26 cellular contexts compared by ENCODE assay signal in the genomic region with DNA sequence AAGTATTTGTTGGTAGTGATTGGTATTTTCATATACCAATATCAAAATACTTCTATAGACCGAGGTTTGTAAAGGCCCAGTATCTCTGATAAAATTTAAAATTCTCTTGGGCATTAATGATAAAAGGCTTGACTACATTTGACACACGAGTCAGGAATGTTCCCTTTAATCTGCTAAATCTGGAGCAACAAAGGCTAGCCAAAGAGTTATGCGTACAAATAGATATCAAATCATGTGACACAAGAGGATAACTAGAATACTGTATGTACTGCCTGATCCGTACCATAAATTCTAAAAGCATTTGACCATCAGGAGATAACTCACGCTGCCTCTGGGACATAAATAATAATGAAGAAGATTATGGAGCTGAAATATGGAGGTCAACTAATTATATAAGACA.
"Had no signal": no experiment of that assay in that cellular context is flagged by ENCODE, and none has a peak within 500 bp of the region (broad histone marks: within the 10 kb centered on the region; RNA-seq: fewer than 3 reads in every experiment).

No MANE protein-coding gene starts in this region.

- DNase-seq: activated CD4-positive, alpha-beta memory T cell treated with anti-CD3 and anti-CD28 coated beads, Interleukin-2, amount 10 ng/mL, durations not matched to agents 7 days and 5 days; activated CD4-positive, alpha-beta T cell treated with anti-CD3 and anti-CD28 coated beads, Interleukin-2, amount 10 ng/mL, durations not matched to agents 24 days and 14 days; activated gamma-delta T cell; activated naive CD4-positive, alpha-beta T cell treated with anti-CD3 and anti-CD28 coated beads, Interleukin-2, amount 50 U/mL, for 16 hours; activated naive CD8-positive, alpha-beta T cell treated with anti-CD3 and anti-CD28 coated beads, Interleukin-2, amount 50 U/mL, for 24 hours; anterior cingulate cortex; body of pancreas; central memory CD4-positive, alpha-beta T cell; esophagus squamous epithelium; gastrocnemius medialis; head of caudate nucleus; hypothalamus; left cardiac atrium; pancreas; psoas muscle; right cardiac atrium; stimulated activated CD4-positive, alpha-beta T cell treated with anti-CD3 and anti-CD28 coated beads, Interleukin-12 subunit alpha, Interleukin-12 subunit beta, amount 100 ng/mL, for 4 hours; stimulated activated CD4-positive, alpha-beta T cell treated with anti-CD3 and anti-CD28 coated beads, Interleukin-4, amount 100 ng/mL, for 4 hours; stimulated activated naive CD8-positive, alpha-beta T cell treated with anti-CD3 and anti-CD28 coated beads, Interleukin-15, Interleukin-2, amounts not matched to agents 100 U/mL and 50 U/mL, for 24 hours; upper lobe of right lung had no signal

- H3K4me3 ChIP-seq: body of pancreas, esophagus squamous epithelium, gastrocnemius medialis, pancreas, psoas muscle, upper lobe of right lung had no signal

- H3K36me3 Mint-ChIP-seq: memory B cell; natural killer cell treated with Interleukin-12 subunit alpha and Interleukin-12 subunit beta and Interleukin-15 and Interleukin-18, amount 100 ng/mL, for 72 hours had no signal

- ATAC-seq: activated CD4-positive, CD25-positive, alpha-beta regulatory T cell treated with anti-CD3 and anti-CD28 coated beads, Interleukin-2, amount 50 U/mL, for 24 hours; activated naive CD8-positive, alpha-beta T cell treated with anti-CD3 and anti-CD28 coated beads, Interleukin-2, amount 50 U/mL, for 24 hours; body of pancreas; gastrocnemius medialis; left cardiac atrium; natural killer cell treated with Interleukin-12 subunit alpha and Interleukin-12 subunit beta and Interleukin-15 and Interleukin-18, amount 100 ng/mL, for 72 hours; pancreas; psoas muscle; right cardiac atrium; stimulated activated naive CD8-positive, alpha-beta T cell treated with anti-CD3 and anti-CD28 coated beads, Interleukin-15, Interleukin-2, amounts not matched to agents 100 U/mL and 50 U/mL, for 24 hours; upper lobe of right lung had no signal

- H3K27ac Mint-ChIP-seq: activated CD4-positive, alpha-beta memory T cell treated with anti-CD3 and anti-CD28 coated beads, Interleukin-2, amount 10 ng/mL, durations not matched to agents 7 days and 5 days; activated CD4-positive, alpha-beta T cell treated with anti-CD3 and anti-CD28 coated beads, Interleukin-2, amount 10 ng/mL, durations not matched to agents 24 days and 14 days; activated naive CD8-positive, alpha-beta T cell treated with anti-CD3 and anti-CD28 coated beads, Interleukin-2, amount 50 U/mL, for 24 hours; memory B cell; natural killer cell treated with Interleukin-12 subunit alpha and Interleukin-12 subunit beta and Interleukin-15 and Interleukin-18, amount 100 ng/mL, for 72 hours had no signal

- H3K4me3 Mint-ChIP-seq: activated CD4-positive, alpha-beta memory T cell treated with anti-CD3 and anti-CD28 coated beads, Interleukin-2, amount 10 ng/mL, durations not matched to agents 7 days and 5 days; activated CD4-positive, alpha-beta T cell treated with anti-CD3 and anti-CD28 coated beads, Interleukin-2, amount 10 ng/mL, durations not matched to agents 24 days and 14 days; activated naive CD8-positive, alpha-beta T cell treated with anti-CD3 and anti-CD28 coated beads, Interleukin-2, amount 50 U/mL, for 24 hours; memory B cell; natural killer cell treated with Interleukin-12 subunit alpha and Interleukin-12 subunit beta and Interleukin-15 and Interleukin-18, amount 100 ng/mL, for 72 hours had no signal

- FAIRE-seq: islet of Langerhans had no signal

- H3K9me3 Mint-ChIP-seq: activated CD4-positive, alpha-beta memory T cell treated with anti-CD3 and anti-CD28 coated beads, Interleukin-2, amount 10 ng/mL, durations not matched to agents 7 days and 5 days; activated CD4-positive, alpha-beta T cell treated with anti-CD3 and anti-CD28 coated beads, Interleukin-2, amount 10 ng/mL, durations not matched to agents 24 days and 14 days; activated naive CD8-positive, alpha-beta T cell treated with anti-CD3 and anti-CD28 coated beads, Interleukin-2, amount 50 U/mL, for 24 hours; memory B cell; natural killer cell treated with Interleukin-12 subunit alpha and Interleukin-12 subunit beta and Interleukin-15 and Interleukin-18, amount 100 ng/mL, for 72 hours had no signal

- H3K27me3 ChIP-seq: body of pancreas, esophagus squamous epithelium, gastrocnemius medialis, neutrophil, pancreas, upper lobe of right lung had no signal

- H3K27me3 Mint-ChIP-seq: activated CD4-positive, alpha-beta memory T cell treated with anti-CD3 and anti-CD28 coated beads, Interleukin-2, amount 10 ng/mL, durations not matched to agents 7 days and 5 days; activated naive CD8-positive, alpha-beta T cell treated with anti-CD3 and anti-CD28 coated beads, Interleukin-2, amount 50 U/mL, for 24 hours; memory B cell had no signal

- H3K4me1 ChIP-seq: body of pancreas, gastrocnemius medialis, pancreas, psoas muscle, upper lobe of right lung had no signal

- H3K9me3 ChIP-seq: body of pancreas, esophagus squamous epithelium, gastrocnemius medialis, neutrophil, pancreas, psoas muscle, upper lobe of right lung had no signal

- H3K27ac ChIP-seq: body of pancreas, esophagus squamous epithelium, gastrocnemius medialis, neutrophil, pancreas, psoas muscle, upper lobe of right lung, VCaP had no signal

- H3K4me1 Mint-ChIP-seq: activated CD4-positive, alpha-beta memory T cell treated with anti-CD3 and anti-CD28 coated beads, Interleukin-2, amount 10 ng/mL, durations not matched to agents 7 days and 5 days; activated CD4-positive, alpha-beta T cell treated with anti-CD3 and anti-CD28 coated beads, Interleukin-2, amount 10 ng/mL, durations not matched to agents 24 days and 14 days; activated naive CD8-positive, alpha-beta T cell treated with anti-CD3 and anti-CD28 coated beads, Interleukin-2, amount 50 U/mL, for 24 hours had no signal

- H3K36me3 ChIP-seq: esophagus squamous epithelium, gastrocnemius medialis, neutrophil, pancreas, upper lobe of right lung had no signal
